8 cellular contexts compared by ENCODE assay signal in the genomic region with DNA sequence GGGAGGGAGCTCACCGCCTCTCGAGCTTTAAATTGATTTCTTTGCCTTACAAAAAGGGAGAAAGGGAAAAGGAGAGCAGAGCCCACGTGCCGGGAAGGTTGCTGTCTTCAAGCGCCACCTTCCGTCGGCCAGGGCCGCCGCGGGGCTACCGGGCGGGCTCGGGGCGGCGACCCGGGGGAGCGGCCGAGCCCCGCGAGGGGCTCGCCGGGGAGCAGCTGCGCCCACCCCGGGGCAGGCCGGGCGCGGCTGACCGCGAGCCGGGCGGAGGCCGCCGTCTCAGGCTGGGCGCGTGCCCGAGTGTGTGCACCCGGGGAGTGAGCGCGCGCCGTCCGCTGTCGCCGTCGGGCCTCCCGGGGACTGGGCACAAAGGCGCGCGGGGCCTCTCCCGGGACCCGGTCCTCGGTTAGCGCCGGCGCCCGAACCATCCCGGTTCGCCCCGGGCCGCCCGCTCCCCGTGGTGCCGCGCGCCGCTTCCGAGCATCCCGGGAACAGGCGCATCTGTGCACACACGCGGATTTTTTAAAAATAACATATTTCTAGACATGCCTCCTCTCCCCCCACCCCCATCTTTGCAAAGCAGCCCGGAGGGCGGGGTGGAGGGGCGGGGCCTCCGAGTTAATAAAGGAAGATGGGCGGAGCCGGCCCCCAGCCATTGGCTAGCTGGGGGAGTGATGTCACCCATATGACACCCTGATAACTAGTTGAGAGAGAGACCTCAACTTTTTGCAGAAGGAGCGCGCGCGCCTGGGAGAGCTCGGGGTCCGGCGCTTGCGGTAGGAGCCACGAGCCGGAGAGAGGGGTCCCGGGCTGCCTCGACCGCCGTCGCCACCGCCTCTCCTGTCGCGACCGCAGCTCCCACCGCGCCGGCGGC. TPM values are rescaled to one million over a fixed set of nuclear protein-coding genes. Genes with fewer than 3 reads are reported as not detected.
DNase-seq lines count a peak whose midpoint lies in the region; TF ChIP-seq lines count a peak whose summit lies in the region.

A gene (plus strand): TSS at position 726 of the 871 bp plus-strand sequence. CDS start 338 bp downstream, outside the sequence.

- H3K27me3 ChIP-seq in AG04450 (ENCODE audit: control insufficient read depth, insufficient read depth, low read length) (no peaks in the 10 kb centered on the region), iPS-20b (ENCODE audit: insufficient read depth, low read length) (no peaks in the 10 kb centered on the region)

- peaks cover 7% of the 10 kb centered on the region; the same call in 1 of the 2 replicates for H3K36me3 ChIP-seq in iPS-20b (ENCODE audit: insufficient read depth, low read depth, low read length)

- H3K9me3 ChIP-seq in AG04450 (ENCODE audit: control insufficient read depth, insufficient read depth, low read length) (no peaks in the 10 kb centered on the region; the same call in 1 of the 2 replicates), iPS-20b (ENCODE audit: insufficient read depth, low read depth, low read length) (no peaks in the 10 kb centered on the region)

- peaks cover 3% of the 10 kb centered on the region; the same call in 1 of the 2 replicates for H3K4me1 ChIP-seq in iPS-20b (ENCODE audit: insufficient read depth, low read length)

- H3K4me3 ChIP-seq in AG04450 (ENCODE audit: low read depth, low read length): peak within 1 kb of the TSS; percentile 78
- peak within 1 kb of the TSS; percentile 98 for H3K4me3 ChIP-seq in iPS-20b (ENCODE audit: low read length)

- peak; percentile 41 for TF ChIP-seq CTCF in AG04450 (IDR thresholded peaks at IDR 0.05; ENCODE audit: low read depth, low read length)

- H3K27ac ChIP-seq in AG04450 (ENCODE audit: low read depth, low read length) (peak within 1 kb of the TSS; percentile 39), iPS-20b (ENCODE audit: low read length) (peak within 1 kb of the TSS; percentile 78), temporal lobe (ENCODE audit: low read depth, low read length) (no peak within 1 kb of the TSS)

- peak within 1 kb of the TSS; percentile 97 for H3K9ac ChIP-seq in iPS-20b (ENCODE audit: low read depth, low read length)

- POLR2A ChIA-PET in AG04450 (lab: Yijun Ruan, JAX): interaction anchor here (0.5 to 2.7 kb wide), 5 partner anchors 28 to 652 kb away, joined by 3 to 9 read pairs (median 6); no protein-coding TSS in a partner anchor

- CTCF ChIA-PET in AG04450 (lab: Charles Lee): interaction anchor here (0.6 to 2.5 kb wide), 4 partner anchors 16 to 266 kb away, joined by 3 to 14 read pairs (median 4); no protein-coding TSS in a partner anchor

- DNase-seq in AG04450 (ENCODE audit: low read depth, low spot score) (peak; percentile 86), NCI-H1105 treated with DMSO at 0.1 percent for 48 hours (lab: John Stamatoyannopoulos, UW) (peak; percentile 76), amygdala (lab: John Stamatoyannopoulos, UW) (peak in 41 of 56 donors; percentile 7 to 78 (median 49)), NCI-H2196 treated with DMSO at 0.1 percent for 48 hours (lab: John Stamatoyannopoulos, UW; ENCODE audit: unreplicated experiment) (no peak), MV-4-11 (lab: John Stamatoyannopoulos, UW) (no peak)
- no peak for DNase-seq in activated CD8-positive, alpha-beta memory T cell treated with anti-CD3 and anti-CD28 coated beads, Interleukin-2, amount 50 U/mL, for 48 hours

RNA-seq across cellular contexts. Expression of the gene that starts here (rescaled TPM):
- polyA plus RNA-seq in AG04450 (2011; rRNA removed): 2.3 and 2.8 TPM in 2 replicates
- polyA minus RNA-seq in AG04450 (2011; rRNA and poly(A)+ RNA removed): 4.7 and 6.9 TPM in 2 replicates
- 312 TPM for total RNA-seq in temporal lobe

Comparison
In these comparisons a context has a peak if more than half of its experiments do, and no peak if none do; other contexts are left out.
1. DNase-seq: peak in AG04450 (single experiment), NCI-H1105 treated with DMSO at 0.1 percent for 48 hours (single experiment) and amygdala (41 of 56); none in NCI-H2196 treated with DMSO at 0.1 percent for 48 hours (single experiment), activated CD8-positive, alpha-beta memory T cell treated with anti-CD3 and anti-CD28 coated beads, Interleukin-2, amount 50 U/mL, for 48 hours (single experiment) and MV-4-11 (single experiment).